ENCODE assay signal across 1 cellular context in the genomic region with DNA sequence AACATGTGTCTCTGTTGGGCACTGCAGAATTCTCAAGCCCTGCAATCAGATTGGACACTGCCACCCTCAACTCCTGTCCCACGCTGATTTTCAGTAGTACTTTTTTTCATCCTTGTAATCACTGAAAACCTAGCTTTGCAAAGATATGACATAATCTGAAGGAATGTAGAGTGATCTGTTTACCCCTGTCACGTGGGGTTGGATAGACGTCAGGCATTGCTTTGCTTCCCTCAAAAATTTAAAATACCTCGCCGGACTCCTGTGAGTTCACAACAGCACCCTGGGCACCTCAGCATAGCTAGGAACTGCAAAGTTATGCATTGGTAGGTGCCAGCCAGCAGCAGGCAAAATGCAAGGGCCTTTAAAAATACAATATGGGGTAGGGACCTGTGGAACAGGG.
A peak's percentile ranks its signal among the peaks of the same experiment; 100 is the strongest.
TF ChIP-seq lines count a peak whose summit lies in the region.

No MANE protein-coding gene starts in this region.

TF ChIP-seq in A549, 52 proteins besides CTCF, POLR2A, EP300 and RAD21 (continued from another document):
- peak; percentile 9; the same call in 1 of the 2 replicates for TF ChIP-seq GATA3 (IDR thresholded peaks at IDR 0.05; ENCODE audit: borderline replicate concordance)
- no peak for TF ChIP-seq POLR2AphosphoS2 (conservative IDR thresholded peaks at IDR 0.05; ENCODE audit: low read length)
- no peak for TF ChIP-seq BHLHE40 (IDR thresholded peaks at IDR 0.05; ENCODE audit: low read depth, low read length)
- no peak for TF ChIP-seq JUN (IDR thresholded peaks at IDR 0.05)
- no peak for TF ChIP-seq CBX2 (IDR thresholded peaks at IDR 0.05; ENCODE audit: borderline replicate concordance, low read depth)
- 0 out of 2 replicates have a peak, but pooled peaks have one; percentile 12 for TF ChIP-seq JUNB (IDR thresholded peaks at IDR 0.05)
- TF ChIP-seq HOXB13 (CRISPR knock-in tag; IDR thresholded peaks at IDR 0.05; ENCODE audit: low read depth): no peak
- TF ChIP-seq, protein P1, sequence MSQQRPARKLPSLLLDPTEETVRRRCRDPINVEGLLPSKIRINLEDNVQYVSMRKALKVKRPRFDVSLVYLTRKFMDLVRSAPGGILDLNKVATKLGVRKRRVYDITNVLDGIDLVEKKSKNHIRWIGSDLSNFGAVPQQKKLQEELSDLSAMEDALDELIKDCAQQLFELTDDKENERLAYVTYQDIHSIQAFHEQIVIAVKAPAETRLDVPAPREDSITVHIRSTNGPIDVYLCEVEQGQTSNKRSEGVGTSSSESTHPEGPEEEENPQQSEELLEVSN (IDR thresholded peaks at IDR 0.05; ENCODE audit: borderline replicate concordance, low read depth): no peak
- TF ChIP-seq, protein P2, sequence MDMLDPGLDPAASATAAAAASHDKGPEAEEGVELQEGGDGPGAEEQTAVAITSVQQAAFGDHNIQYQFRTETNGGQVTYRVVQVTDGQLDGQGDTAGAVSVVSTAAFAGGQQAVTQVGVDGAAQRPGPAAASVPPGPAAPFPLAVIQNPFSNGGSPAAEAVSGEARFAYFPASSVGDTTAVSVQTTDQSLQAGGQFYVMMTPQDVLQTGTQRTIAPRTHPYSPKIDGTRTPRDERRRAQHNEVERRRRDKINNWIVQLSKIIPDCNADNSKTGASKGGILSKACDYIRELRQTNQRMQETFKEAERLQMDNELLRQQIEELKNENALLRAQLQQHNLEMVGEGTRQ (IDR thresholded peaks at IDR 0.05): peak; percentile 65
- TF ChIP-seq MAFK (IDR thresholded peaks at IDR 0.05; ENCODE audit: partially characterized antibody): no peak
- no peak for TF ChIP-seq TP53 (CRISPR knock-in tag; IDR thresholded peaks at IDR 0.05)
- no peak for TF ChIP-seq MYC (IDR thresholded peaks at IDR 0.05; ENCODE audit: borderline replicate concordance, low read length)
- no peak for TF ChIP-seq NR3C1 (IDR thresholded peaks at IDR 0.05)
- TF ChIP-seq, protein P3, sequence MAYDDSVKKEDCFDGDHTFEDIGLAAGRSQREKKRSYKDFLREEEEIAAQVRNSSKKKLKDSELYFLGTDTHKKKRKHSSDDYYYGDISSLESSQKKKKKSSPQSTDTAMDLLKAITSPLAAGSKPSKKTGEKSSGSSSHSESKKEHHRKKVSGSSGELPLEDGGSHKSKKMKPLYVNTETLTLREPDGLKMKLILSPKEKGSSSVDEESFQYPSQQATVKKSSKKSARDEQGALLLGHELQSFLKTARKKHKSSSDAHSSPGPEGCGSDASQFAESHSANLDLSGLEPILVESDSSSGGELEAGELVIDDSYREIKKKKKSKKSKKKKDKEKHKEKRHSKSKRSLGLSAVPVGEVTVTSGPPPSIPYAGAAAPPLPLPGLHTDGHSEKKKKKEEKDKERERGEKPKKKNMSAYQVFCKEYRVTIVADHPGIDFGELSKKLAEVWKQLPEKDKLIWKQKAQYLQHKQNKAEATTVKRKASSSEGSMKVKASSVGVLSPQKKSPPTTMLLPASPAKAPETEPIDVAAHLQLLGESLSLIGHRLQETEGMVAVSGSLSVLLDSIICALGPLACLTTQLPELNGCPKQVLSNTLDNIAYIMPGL (CRISPR knock-in tag; IDR thresholded peaks at IDR 0.05; ENCODE audit: borderline replicate concordance): no peak
- TF ChIP-seq HDAC2 (IDR thresholded peaks at IDR 0.05): no peak
- TF ChIP-seq, protein P4, sequence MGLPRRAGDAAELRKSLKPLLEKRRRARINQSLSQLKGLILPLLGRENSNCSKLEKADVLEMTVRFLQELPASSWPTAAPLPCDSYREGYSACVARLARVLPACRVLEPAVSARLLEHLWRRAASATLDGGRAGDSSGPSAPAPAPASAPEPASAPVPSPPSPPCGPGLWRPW (IDR thresholded peaks at IDR 0.05): no peak
- TF ChIP-seq ZC3H11A (IDR thresholded peaks at IDR 0.05): no peak
- TF ChIP-seq ZFP36 (IDR thresholded peaks at IDR 0.05; ENCODE audit: borderline replicate concordance, partially characterized antibody): no peak
